24 cellular contexts compared by ENCODE assay signal in the genomic region with DNA sequence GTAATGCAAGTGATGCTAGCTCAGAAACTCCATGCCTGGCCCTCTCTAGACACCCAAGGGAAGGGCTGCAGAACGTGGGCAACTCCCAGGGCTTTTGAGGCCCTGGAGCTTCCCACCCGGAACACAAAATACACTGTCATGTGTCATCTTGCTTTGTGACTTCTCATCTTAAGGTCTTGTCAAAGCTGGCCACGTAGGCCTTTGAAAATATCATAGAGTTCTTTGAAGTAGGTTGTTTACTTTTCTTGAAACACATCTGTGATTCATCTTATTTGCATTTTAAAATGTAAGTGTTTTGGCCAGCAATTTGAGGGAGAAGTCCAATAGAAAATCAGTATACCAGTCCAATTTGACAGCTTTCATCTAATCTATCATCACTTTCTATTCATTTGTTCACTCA. TPM values are rescaled to one million over a fixed set of nuclear protein-coding genes. Genes with fewer than 3 reads are reported as not detected.
"Had no signal": no experiment of that assay in that cellular context is flagged by ENCODE, and none has a peak within 500 bp of the region (broad histone marks: within the 10 kb centered on the region; RNA-seq: fewer than 3 reads in every experiment).

No MANE protein-coding gene starts in this region.

- H3K27ac ChIP-seq: coronary artery, esophagus squamous epithelium, lower lobe of right lung, prostate gland, sigmoid colon, testis, tibial artery had no signal

- H3K4me3 ChIP-seq: coronary artery, esophagus squamous epithelium, lower lobe of right lung, prostate gland, sigmoid colon, testis, tibial artery had no signal

- FAIRE-seq: endothelial cell of umbilical vein, frontal cortex, keratinocyte had no signal

- H3K27me3 ChIP-seq: sigmoid colon, testis, tibial artery had no signal

- H3K9me3 ChIP-seq: esophagus squamous epithelium, lower lobe of right lung, prostate gland, sigmoid colon, testis, tibial artery had no signal

- H3K4me1 ChIP-seq: lower lobe of right lung, prostate gland, testis had no signal

- ATAC-seq: left ventricle myocardium superior; lower lobe of right lung; naive thymus-derived CD8-positive, alpha-beta T cell; right cardiac atrium; stimulated activated effector memory CD8-positive, alpha-beta T cell treated with anti-CD3 and anti-CD28 coated beads, Interleukin-12 subunit alpha, Interleukin-12 subunit beta, amount 100 ng/mL, for 72 hours; stimulated activated naive CD8-positive, alpha-beta T cell treated with anti-CD3 and anti-CD28 coated beads, Interleukin-15, Interleukin-2, amounts not matched to agents 100 U/mL and 50 U/mL, for 24 hours had no signal

- DNase-seq: dermis blood vessel endothelial cell; effector memory CD4-positive, alpha-beta T cell; erythroblast; esophagus squamous epithelium; hypothalamus; left ventricle myocardium superior; lower lobe of right lung; naive thymus-derived CD8-positive, alpha-beta T cell; nephron progenitor cell; nucleus accumbens; right cardiac atrium; sigmoid colon; stimulated activated CD4-positive, alpha-beta T cell treated with anti-CD3 and anti-CD28 coated beads, Interleukin-2, amount 100 ng/mL, for 24 hours; stimulated activated CD4-positive, alpha-beta T cell treated with anti-CD3 and anti-CD28 coated beads, Interleukin-4, amount 100 ng/mL, for 24 hours; stimulated activated naive CD8-positive, alpha-beta T cell treated with anti-CD3 and anti-CD28 coated beads, Interleukin-15, Interleukin-2, amounts not matched to agents 100 U/mL and 50 U/mL, for 24 hours; substantia nigra; testis; tibial artery had no signal

- H3K36me3 ChIP-seq: esophagus squamous epithelium, lower lobe of right lung, prostate gland, sigmoid colon, tibial artery had no signal

RNA-seq across cellular contexts. Expression of a gene that starts 40.2 kb away (rescaled TPM):
- total RNA-seq: dermis blood vessel endothelial cell; endothelial cell of umbilical vein; naive thymus-derived CD8-positive, alpha-beta T cell had no signal
